Comparison of ENCODE assay signal across 10 cellular contexts in genomic region chr10:60282771-60283353, GRCh38.
DNase-seq lines count a peak whose midpoint lies in the region; ATAC-seq lines count a peak whose summit lies in the region.
"Had no signal": no experiment of that assay in that cellular context is flagged by ENCODE, and none has a peak within 500 bp of the region (broad histone marks: within the 10 kb centered on the region; RNA-seq: fewer than 3 reads in every experiment).

No MANE protein-coding gene starts in this region.

- H3K27me3 Mint-ChIP-seq in T-helper 17 cell = no peaks in the 10 kb centered on the region

- H3K36me3 Mint-ChIP-seq in T-helper 17 cell (ENCODE audit: low read depth) = peaks cover 3% of the 10 kb centered on the region

- no peak overlapping the region for H3K4me3 Mint-ChIP-seq in T-helper 17 cell
- H3K4me3 Mint-ChIP-seq: T-helper 1 cell treated with Interleukin-12 subunit alpha and Interleukin-12 subunit beta and Interleukin-4 antibody, amounts not matched to agents 30 μg/mL and 1 μg/mL, for 36 hours had no signal

- peaks cover 10% of the 10 kb centered on the region for H3K4me1 Mint-ChIP-seq in T-helper 17 cell

- ATAC-seq in T-helper 17 cell = peak; percentile 40
- ATAC-seq in GM21717 (IDR thresholded peaks at IDR 0.05; ENCODE audit: unreplicated experiment) = no peak
- ATAC-seq in GM19463 (IDR thresholded peaks at IDR 0.05; ENCODE audit: unreplicated experiment) = no peak

- no peaks in the 10 kb centered on the region for H3K9me3 ChIP-seq in T-helper 17 cell (ENCODE audit: control insufficient read depth, low read length, poor library complexity, severe bottlenecking)
- H3K9me3 ChIP-seq: spleen had no signal

- DNase-seq in AG20443 (ENCODE audit: low spot score) (peak; percentile 45), HT-29 (ENCODE audit: low spot score) (peak; percentile 74), T-helper 17 cell (no peak), kidney tubule cell (ENCODE audit: low spot score) (peak; percentile 85), NCI-H446 treated with DMSO at 0.1 percent for 48 hours (lab: John Stamatoyannopoulos, UW) (no peak), mesenteric fat pad (ENCODE audit: low spot score) (no peak)
- DNase-seq: spleen had no signal

- no peak overlapping the region for H3K27ac Mint-ChIP-seq in T-helper 17 cell
- H3K27ac Mint-ChIP-seq: T-helper 1 cell treated with Interleukin-12 subunit alpha and Interleukin-12 subunit beta and Interleukin-4 antibody, amounts not matched to agents 30 μg/mL and 1 μg/mL, for 36 hours had no signal

Comparison
In these comparisons a context has a peak if more than half of its experiments do, and no peak if none do; other contexts are left out.
1. DNase-seq: peak in AG20443 (single experiment), HT-29 (single experiment) and kidney tubule cell (single experiment); none in T-helper 17 cell (0 of 3), NCI-H446 treated with DMSO at 0.1 percent for 48 hours (single experiment) and mesenteric fat pad (single experiment).